ENCODE assay signal across 1 cellular context in the genomic region with DNA sequence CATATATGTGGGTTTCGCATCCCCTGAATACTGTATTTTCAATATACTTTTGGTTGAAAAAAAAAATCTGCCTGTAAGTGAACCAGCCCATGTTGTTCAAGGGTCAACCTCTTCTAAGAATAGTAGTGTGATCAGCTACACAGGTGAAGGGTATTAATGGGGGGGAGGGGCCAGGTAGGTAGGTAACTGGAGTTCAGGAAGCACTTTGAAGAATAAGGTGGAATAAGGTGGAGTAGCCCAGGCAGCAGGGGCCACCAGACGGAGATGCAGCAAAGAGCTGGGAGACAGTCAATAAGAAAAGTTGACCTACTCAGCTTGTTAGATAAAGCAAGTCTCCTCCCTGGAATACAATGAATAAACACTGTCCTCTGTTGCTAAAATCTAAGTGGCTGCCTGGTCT.
TF ChIP-seq lines count a peak whose summit lies in the region.

No MANE protein-coding gene starts in this region.

TF ChIP-seq in K562, 482 proteins besides CTCF, POLR2A, EP300 and RAD21:
- TF ChIP-seq ZNF232 (CRISPR knock-in tag; IDR thresholded peaks at IDR 0.05) (no peak), ZKSCAN3 (CRISPR knock-in tag; IDR thresholded peaks at IDR 0.05) (no peak), ARID1B (IDR thresholded peaks at IDR 0.05) (no peak), SMC3 (conservative IDR thresholded peaks at IDR 0.05; ENCODE audit: insufficient read depth, low read depth, low read length) (no peak), ZNF217 (CRISPR knock-in tag; IDR thresholded peaks at IDR 0.05) (no peak), MEIS2 (IDR thresholded peaks at IDR 0.05; ENCODE audit: partially characterized antibody) (no peak), PHB2 (IDR thresholded peaks at IDR 0.05; ENCODE audit: low read depth) (no peak), ZNF3 (CRISPR knock-in tag; IDR thresholded peaks at IDR 0.05) (no peak), SIN3A (IDR thresholded peaks at IDR 0.05; ENCODE audit: borderline replicate concordance in 2 of 2, control insufficient read depth in 1 of 2, low read depth in 2 of 2, low read length in 2 of 2) (no peak), KLF10 (CRISPR knock-in tag; IDR thresholded peaks at IDR 0.05) (no peak)
- TF ChIP-seq, protein P1, sequence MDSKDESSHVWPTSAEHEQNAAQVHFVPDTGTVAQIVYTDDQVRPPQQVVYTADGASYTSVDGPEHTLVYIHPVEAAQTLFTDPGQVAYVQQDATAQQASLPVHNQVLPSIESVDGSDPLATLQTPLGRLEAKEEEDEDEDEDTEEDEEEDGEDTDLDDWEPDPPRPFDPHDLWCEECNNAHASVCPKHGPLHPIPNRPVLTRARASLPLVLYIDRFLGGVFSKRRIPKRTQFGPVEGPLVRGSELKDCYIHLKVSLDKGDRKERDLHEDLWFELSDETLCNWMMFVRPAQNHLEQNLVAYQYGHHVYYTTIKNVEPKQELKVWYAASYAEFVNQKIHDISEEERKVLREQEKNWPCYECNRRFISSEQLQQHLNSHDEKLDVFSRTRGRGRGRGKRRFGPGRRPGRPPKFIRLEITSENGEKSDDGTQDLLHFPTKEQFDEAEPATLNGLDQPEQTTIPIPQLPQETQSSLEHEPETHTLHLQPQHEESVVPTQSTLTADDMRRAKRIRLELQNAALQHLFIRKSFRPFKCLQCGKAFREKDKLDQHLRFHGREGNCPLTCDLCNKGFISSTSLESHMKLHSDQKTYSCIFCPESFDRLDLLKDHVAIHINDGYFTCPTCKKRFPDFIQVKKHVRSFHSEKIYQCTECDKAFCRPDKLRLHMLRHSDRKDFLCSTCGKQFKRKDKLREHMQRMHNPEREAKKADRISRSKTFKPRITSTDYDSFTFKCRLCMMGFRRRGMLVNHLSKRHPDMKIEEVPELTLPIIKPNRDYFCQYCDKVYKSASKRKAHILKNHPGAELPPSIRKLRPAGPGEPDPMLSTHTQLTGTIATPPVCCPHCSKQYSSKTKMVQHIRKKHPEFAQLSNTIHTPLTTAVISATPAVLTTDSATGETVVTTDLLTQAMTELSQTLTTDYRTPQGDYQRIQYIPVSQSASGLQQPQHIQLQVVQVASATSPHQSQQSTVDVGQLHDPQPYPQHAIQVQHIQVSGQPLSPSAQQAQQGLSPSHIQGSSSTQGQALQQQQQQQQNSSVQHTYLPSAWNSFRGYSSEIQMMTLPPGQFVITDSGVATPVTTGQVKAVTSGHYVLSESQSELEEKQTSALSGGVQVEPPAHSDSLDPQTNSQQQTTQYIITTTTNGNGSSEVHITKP (IDR thresholded peaks at IDR 0.05; ENCODE audit: partially characterized antibody): no peak
- TF ChIP-seq, protein P2, sequence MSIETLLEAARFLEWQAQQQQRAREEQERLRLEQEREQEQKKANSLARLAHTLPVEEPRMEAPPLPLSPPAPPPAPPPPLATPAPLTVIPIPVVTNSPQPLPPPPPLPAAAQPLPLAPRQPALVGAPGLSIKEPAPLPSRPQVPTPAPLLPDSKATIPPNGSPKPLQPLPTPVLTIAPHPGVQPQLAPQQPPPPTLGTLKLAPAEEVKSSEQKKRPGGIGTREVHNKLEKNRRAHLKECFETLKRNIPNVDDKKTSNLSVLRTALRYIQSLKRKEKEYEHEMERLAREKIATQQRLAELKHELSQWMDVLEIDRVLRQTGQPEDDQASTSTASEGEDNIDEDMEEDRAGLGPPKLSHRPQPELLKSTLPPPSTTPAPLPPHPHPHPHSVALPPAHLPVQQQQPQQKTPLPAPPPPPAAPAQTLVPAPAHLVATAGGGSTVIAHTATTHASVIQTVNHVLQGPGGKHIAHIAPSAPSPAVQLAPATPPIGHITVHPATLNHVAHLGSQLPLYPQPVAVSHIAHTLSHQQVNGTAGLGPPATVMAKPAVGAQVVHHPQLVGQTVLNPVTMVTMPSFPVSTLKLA (conservative IDR thresholded peaks at IDR 0.05): no peak
- TF ChIP-seq, protein P3, sequence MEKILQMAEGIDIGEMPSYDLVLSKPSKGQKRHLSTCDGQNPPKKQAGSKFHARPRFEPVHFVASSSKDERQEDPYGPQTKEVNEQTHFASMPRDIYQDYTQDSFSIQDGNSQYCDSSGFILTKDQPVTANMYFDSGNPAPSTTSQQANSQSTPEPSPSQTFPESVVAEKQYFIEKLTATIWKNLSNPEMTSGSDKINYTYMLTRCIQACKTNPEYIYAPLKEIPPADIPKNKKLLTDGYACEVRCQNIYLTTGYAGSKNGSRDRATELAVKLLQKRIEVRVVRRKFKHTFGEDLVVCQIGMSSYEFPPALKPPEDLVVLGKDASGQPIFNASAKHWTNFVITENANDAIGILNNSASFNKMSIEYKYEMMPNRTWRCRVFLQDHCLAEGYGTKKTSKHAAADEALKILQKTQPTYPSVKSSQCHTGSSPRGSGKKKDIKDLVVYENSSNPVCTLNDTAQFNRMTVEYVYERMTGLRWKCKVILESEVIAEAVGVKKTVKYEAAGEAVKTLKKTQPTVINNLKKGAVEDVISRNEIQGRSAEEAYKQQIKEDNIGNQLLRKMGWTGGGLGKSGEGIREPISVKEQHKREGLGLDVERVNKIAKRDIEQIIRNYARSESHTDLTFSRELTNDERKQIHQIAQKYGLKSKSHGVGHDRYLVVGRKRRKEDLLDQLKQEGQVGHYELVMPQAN (IDR thresholded peaks at IDR 0.05; ENCODE audit: borderline replicate concordance): no peak
- TF ChIP-seq, protein P4, sequence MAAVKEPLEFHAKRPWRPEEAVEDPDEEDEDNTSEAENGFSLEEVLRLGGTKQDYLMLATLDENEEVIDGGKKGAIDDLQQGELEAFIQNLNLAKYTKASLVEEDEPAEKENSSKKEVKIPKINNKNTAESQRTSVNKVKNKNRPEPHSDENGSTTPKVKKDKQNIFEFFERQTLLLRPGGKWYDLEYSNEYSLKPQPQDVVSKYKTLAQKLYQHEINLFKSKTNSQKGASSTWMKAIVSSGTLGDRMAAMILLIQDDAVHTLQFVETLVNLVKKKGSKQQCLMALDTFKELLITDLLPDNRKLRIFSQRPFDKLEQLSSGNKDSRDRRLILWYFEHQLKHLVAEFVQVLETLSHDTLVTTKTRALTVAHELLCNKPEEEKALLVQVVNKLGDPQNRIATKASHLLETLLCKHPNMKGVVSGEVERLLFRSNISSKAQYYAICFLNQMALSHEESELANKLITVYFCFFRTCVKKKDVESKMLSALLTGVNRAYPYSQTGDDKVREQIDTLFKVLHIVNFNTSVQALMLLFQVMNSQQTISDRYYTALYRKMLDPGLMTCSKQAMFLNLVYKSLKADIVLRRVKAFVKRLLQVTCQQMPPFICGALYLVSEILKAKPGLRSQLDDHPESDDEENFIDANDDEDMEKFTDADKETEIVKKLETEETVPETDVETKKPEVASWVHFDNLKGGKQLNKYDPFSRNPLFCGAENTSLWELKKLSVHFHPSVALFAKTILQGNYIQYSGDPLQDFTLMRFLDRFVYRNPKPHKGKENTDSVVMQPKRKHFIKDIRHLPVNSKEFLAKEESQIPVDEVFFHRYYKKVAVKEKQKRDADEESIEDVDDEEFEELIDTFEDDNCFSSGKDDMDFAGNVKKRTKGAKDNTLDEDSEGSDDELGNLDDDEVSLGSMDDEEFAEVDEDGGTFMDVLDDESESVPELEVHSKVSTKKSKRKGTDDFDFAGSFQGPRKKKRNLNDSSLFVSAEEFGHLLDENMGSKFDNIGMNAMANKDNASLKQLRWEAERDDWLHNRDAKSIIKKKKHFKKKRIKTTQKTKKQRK (IDR thresholded peaks at IDR 0.05; ENCODE audit: borderline replicate concordance, low read depth, low read length): no peak
- TF ChIP-seq, protein P5, sequence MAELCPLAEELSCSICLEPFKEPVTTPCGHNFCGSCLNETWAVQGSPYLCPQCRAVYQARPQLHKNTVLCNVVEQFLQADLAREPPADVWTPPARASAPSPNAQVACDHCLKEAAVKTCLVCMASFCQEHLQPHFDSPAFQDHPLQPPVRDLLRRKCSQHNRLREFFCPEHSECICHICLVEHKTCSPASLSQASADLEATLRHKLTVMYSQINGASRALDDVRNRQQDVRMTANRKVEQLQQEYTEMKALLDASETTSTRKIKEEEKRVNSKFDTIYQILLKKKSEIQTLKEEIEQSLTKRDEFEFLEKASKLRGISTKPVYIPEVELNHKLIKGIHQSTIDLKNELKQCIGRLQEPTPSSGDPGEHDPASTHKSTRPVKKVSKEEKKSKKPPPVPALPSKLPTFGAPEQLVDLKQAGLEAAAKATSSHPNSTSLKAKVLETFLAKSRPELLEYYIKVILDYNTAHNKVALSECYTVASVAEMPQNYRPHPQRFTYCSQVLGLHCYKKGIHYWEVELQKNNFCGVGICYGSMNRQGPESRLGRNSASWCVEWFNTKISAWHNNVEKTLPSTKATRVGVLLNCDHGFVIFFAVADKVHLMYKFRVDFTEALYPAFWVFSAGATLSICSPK (IDR thresholded peaks at IDR 0.05; ENCODE audit: borderline replicate concordance): no peak
- TF ChIP-seq, protein P6, sequence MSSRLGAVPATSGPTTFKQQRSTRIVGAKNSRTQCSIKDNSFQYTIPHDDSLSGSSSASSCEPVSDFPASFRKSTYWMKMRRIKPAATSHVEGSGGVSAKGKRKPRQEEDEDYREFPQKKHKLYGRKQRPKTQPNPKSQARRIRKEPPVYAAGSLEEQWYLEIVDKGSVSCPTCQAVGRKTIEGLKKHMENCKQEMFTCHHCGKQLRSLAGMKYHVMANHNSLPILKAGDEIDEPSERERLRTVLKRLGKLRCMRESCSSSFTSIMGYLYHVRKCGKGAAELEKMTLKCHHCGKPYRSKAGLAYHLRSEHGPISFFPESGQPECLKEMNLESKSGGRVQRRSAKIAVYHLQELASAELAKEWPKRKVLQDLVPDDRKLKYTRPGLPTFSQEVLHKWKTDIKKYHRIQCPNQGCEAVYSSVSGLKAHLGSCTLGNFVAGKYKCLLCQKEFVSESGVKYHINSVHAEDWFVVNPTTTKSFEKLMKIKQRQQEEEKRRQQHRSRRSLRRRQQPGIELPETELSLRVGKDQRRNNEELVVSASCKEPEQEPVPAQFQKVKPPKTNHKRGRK (tag; IDR thresholded peaks at IDR 0.05): no peak
- TF ChIP-seq, protein P7, sequence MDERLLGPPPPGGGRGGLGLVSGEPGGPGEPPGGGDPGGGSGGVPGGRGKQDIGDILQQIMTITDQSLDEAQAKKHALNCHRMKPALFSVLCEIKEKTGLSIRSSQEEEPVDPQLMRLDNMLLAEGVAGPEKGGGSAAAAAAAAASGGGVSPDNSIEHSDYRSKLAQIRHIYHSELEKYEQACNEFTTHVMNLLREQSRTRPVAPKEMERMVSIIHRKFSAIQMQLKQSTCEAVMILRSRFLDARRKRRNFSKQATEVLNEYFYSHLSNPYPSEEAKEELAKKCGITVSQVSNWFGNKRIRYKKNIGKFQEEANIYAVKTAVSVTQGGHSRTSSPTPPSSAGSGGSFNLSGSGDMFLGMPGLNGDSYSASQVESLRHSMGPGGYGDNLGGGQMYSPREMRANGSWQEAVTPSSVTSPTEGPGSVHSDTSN (CRISPR knock-in tag; IDR thresholded peaks at IDR 0.05; ENCODE audit: low read depth): no peak
- TF ChIP-seq, protein P7 (tag; conservative IDR thresholded peaks at IDR 0.05; ENCODE audit: low read depth): no peak
